ENCODE assay signal across 13 cellular contexts in the genomic region with DNA sequence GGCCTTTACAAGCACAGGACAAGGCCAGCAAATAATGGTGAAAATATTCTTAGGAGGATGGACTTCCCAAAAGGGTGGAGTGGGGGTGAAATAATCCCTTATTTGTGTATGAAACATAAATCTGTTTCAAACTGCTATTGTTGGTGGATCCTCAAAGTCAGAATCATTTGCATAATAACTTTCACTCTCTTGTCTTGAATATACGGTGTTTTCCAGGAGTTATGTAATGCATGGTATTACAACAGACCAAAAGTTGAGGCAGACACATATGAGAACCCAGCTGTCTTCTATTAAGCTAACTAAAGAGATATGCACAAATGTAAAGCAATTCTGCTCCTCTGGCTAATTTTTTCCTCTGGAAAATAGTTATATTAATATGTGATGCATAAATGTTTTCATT. TPM values are rescaled to one million over a fixed set of nuclear protein-coding genes. Genes with fewer than 3 reads are reported as not detected.
DNase-seq lines count a peak whose midpoint lies in the region; ATAC-seq, FAIRE-seq and TF ChIP-seq lines count a peak whose summit lies in the region.
"Had no signal": no experiment of that assay in that cellular context is flagged by ENCODE, and none has a peak within 500 bp of the region (broad histone marks: within the 10 kb centered on the region; RNA-seq: fewer than 3 reads in every experiment).

No MANE protein-coding gene starts in this region.

- H3K27ac ChIP-seq in mammary epithelial cell (ENCODE audit: insufficient read depth, low read depth, low read length) (no peak overlapping the region), small intestine (ENCODE audit: low read depth in 1 of 2, low read length in 1 of 2) (no peak overlapping the region)
- H3K27ac ChIP-seq: dorsolateral prefrontal cortex had no signal

- H3K27me3 ChIP-seq in mammary epithelial cell (ENCODE audit: insufficient read depth, low read length) (no peaks in the 10 kb centered on the region), small intestine (ENCODE audit: control insufficient read depth in 2 of 2, insufficient read depth in 2 of 2, low read length in 2 of 2) (no peaks in the 10 kb centered on the region)

- ATAC-seq in GM19463 (IDR thresholded peaks at IDR 0.05; ENCODE audit: unreplicated experiment) (peak; percentile 85), HG03039 (IDR thresholded peaks at IDR 0.05; ENCODE audit: unreplicated experiment) (peak; percentile 87)

- no peak for TF ChIP-seq CTCF in GM13977 (IDR thresholded peaks at IDR 0.05; ENCODE audit: extremely low read depth, insufficient read depth, missing control alignments)
- TF ChIP-seq CTCF in mammary epithelial cell (conservative IDR thresholded peaks at IDR 0.05 in 1 of 2, IDR thresholded peaks at IDR 0.05 in 1 of 2; ENCODE audit: extremely low read depth in 1 of 2, insufficient read depth in 1 of 2, low read depth in 1 of 2, low read length in 2 of 2): no peak

- H3K9me3 ChIP-seq in mammary epithelial cell (replicated peaks; ENCODE audit: insufficient read depth, low read length): no peaks in the 10 kb centered on the region
- H3K9me3 ChIP-seq in small intestine (ENCODE audit: control insufficient read depth, low read depth): no peaks in the 10 kb centered on the region
- H3K9me3 ChIP-seq: HAP-1 had no signal

- no peak overlapping the region for H3K4me3 ChIP-seq in mammary epithelial cell (replicated peaks in 1 of 3; ENCODE audit: insufficient read depth in 1 of 3, low read depth in 2 of 3, low read length in 3 of 3)
- H3K4me3 ChIP-seq in small intestine (ENCODE audit: low read depth in 1 of 2, low read length in 2 of 2): no peak overlapping the region
- H3K4me3 ChIP-seq: dorsolateral prefrontal cortex, HAP-1 had no signal

- 23% methylated on average over 1 of the region's 1 CpG for WGBS in mammary epithelial cell (ENCODE audit: low coverage, missing lambda C conversion rate)
- WGBS in small intestine, 3 donors: 11 to 25% (median 25%) methylated on average over 1 of the region's 1 CpG

- intact Hi-C loops in mammary epithelial cell (cut with micrococcal nuclease): no loop called here

- H3K79me2 ChIP-seq in mammary epithelial cell (ENCODE audit: insufficient read depth, low read length): no peaks in the 10 kb centered on the region

- in situ Hi-C loops in GM13977 (cut with MboI; ENCODE audit: low pct_unique_long_range_greater_than_20kb, low sequenced_read_pairs, unreplicated experiment) (no loop called here), mammary epithelial cell (cut with MboI; ENCODE audit: low sequenced_read_pairs in 2 of 2) (no loop called here)

- H3K4me1 ChIP-seq in mammary epithelial cell (ENCODE audit: insufficient read depth, low read length) (no peaks in the 10 kb centered on the region), small intestine (ENCODE audit: control insufficient read depth in 2 of 2, insufficient read depth in 1 of 2, low read depth in 1 of 2, low read length in 1 of 2) (no peaks in the 10 kb centered on the region)

- H3K4me2 ChIP-seq in mammary epithelial cell (ENCODE audit: insufficient read depth, low read depth, low read length): no peak overlapping the region

- DNase-seq in GM13977 (ENCODE audit: low spot score): peak; percentile 41
- DNase-seq in mammary epithelial cell: peak; percentile 7
- DNase-seq in SHP77 treated with DMSO at 0.1 percent for 48 hours (lab: John Stamatoyannopoulos, UW): no peak
- DNase-seq in KG1 (lab: John Stamatoyannopoulos, UW): no peak
- no peak for DNase-seq in activated CD4-positive, alpha-beta T cell treated with anti-CD3 and anti-CD28 coated beads, Interleukin-2, amount 50 U/mL, for 48 hours
- no peak for DNase-seq in small intestine
- DNase-seq: Calu3, dorsolateral prefrontal cortex, NCI-H1417 treated with DMSO at 0.1 percent for 48 hours had no signal

- CTCF ChIA-PET in mammary epithelial cell (lab: Charles Lee; ENCODE audit: low non-redundant PET): no interaction called here

- dilution Hi-C loops in mammary epithelial cell (cut with HindIII; ENCODE audit: low sequenced_read_pairs): no loop called here

- H3K9ac ChIP-seq in mammary epithelial cell (ENCODE audit: insufficient read depth, low read length): no peak overlapping the region

- H3K36me3 ChIP-seq in mammary epithelial cell (ENCODE audit: insufficient read depth, low read length): no peaks in the 10 kb centered on the region
- no peaks in the 10 kb centered on the region for H3K36me3 ChIP-seq in small intestine (ENCODE audit: control insufficient read depth in 2 of 2, insufficient read depth in 2 of 2, low read length in 2 of 2)
- H3K36me3 ChIP-seq: HAP-1 had no signal

- no TSS peak for BruUV-seq in mammary epithelial cell (replicated peaks; lab: Mats Ljungman, UMichigan)

- no peaks in the 10 kb centered on the region for H4K20me1 ChIP-seq in mammary epithelial cell (ENCODE audit: insufficient read depth, low read length)

- no peak overlapping the region for H2AFZ ChIP-seq in mammary epithelial cell (ENCODE audit: low read depth, low read length)

- no peak for FAIRE-seq in small intestine (lab: Jason Lieb, UNC)
- FAIRE-seq: keratinocyte had no signal

RNA-seq across cellular contexts. Expression of gene PRTG, which starts 57.7 kb away (rescaled TPM):
- total RNA-seq in mammary epithelial cell: 1 to 10 TPM in 1 of 2 donors, under 1 TPM in 1; 0.71 to 4.3 TPM
- 0.01 TPM for polyA plus RNA-seq in mammary epithelial cell
- polyA minus RNA-seq in mammary epithelial cell: not detected
- under 1 TPM in 1 of 3 donors, not detected in 2; 0.19 TPM for polyA plus RNA-seq in small intestine
- polyA plus RNA-seq: keratinocyte had no signal

Comparison
In these comparisons a context has a peak if more than half of its experiments do, and no peak if none do; other contexts are left out.
1. DNase-seq: peak in GM13977 (single experiment) and mammary epithelial cell (single experiment); none in SHP77 treated with DMSO at 0.1 percent for 48 hours (single experiment), KG1 (single experiment), activated CD4-positive, alpha-beta T cell treated with anti-CD3 and anti-CD28 coated beads, Interleukin-2, amount 50 U/mL, for 48 hours (0 of 2) and small intestine (single experiment).